In the genomic region with DNA sequence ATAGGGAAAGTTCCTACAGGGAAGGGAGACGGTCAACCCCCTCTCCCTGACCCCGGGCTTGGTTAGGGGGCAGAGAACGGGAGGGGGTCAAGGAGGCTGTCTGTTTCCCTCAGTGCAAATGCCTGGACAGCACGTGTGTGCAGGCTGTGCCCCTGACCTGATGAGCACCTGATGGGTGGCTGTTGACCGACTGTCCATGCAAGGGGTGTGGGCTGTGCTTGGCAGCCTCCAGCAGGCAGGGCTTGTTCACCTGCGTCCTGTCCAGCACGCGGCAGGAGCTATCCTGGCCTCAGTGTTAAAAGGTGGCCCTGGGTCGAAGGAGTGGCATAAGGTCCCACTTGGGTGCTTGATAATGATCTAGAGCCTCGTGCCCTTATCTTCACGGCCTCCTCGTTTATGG, we compare ENCODE assay signal across 14 cellular contexts.
"Had no signal": no experiment of that assay in that cellular context is flagged by ENCODE, and none has a peak within 500 bp of the region (broad histone marks: within the 10 kb centered on the region; RNA-seq: fewer than 3 reads in every experiment).

No MANE protein-coding gene starts in this region.

- ATAC-seq: activated CD8-positive, alpha-beta T cell treated with anti-CD3 and anti-CD28 coated beads, Interleukin-2, amount 10 ng/mL, durations not matched to agents 7 days and 5 days; activated T-cell treated with anti-CD3 and anti-CD28 coated beads, Interleukin-2, amount 50 U/mL, for 72 hours; psoas muscle; stimulated activated effector memory CD8-positive, alpha-beta T cell treated with anti-CD3 and anti-CD28 coated beads, Interleukin-12 subunit alpha, Interleukin-12 subunit beta, amount 100 ng/mL, for 72 hours had no signal

- H3K27me3 Mint-ChIP-seq: activated naive CD8-positive, alpha-beta T cell treated with anti-CD3 and anti-CD28 coated beads for 36 hours had no signal

- H3K36me3 ChIP-seq: thyroid gland had no signal

- H3K4me3 ChIP-seq: dorsolateral prefrontal cortex, psoas muscle, thyroid gland had no signal

- H3K4me3 Mint-ChIP-seq: activated CD4-positive, alpha-beta T cell treated with anti-CD3 and anti-CD28 coated beads, Interleukin-2, amount 10 ng/mL, durations not matched to agents 24 days and 14 days; activated CD8-positive, alpha-beta T cell treated with anti-CD3 and anti-CD28 coated beads, Interleukin-2, amount 10 ng/mL, durations not matched to agents 7 days and 5 days; activated naive CD8-positive, alpha-beta T cell treated with anti-CD3 and anti-CD28 coated beads for 36 hours; activated T-cell treated with anti-CD3 and anti-CD28 coated beads, Interleukin-2, amount 50 U/mL, for 72 hours; nephron progenitor cell; stimulated activated effector memory CD8-positive, alpha-beta T cell treated with anti-CD3 and anti-CD28 coated beads, Interleukin-12 subunit alpha, Interleukin-12 subunit beta, amount 100 ng/mL, for 72 hours; T-helper 2 cell treated with Interferon-gamma antibody and Interleukin-4, amounts not matched to agents 5 μg/mL and 100 μg/mL, for 36 hours had no signal

- H3K36me3 Mint-ChIP-seq: activated naive CD8-positive, alpha-beta T cell treated with anti-CD3 and anti-CD28 coated beads for 36 hours; stimulated activated effector memory CD8-positive, alpha-beta T cell treated with anti-CD3 and anti-CD28 coated beads, Interleukin-12 subunit alpha, Interleukin-12 subunit beta, amount 100 ng/mL, for 72 hours had no signal

- H3K9me3 ChIP-seq: psoas muscle, thyroid gland had no signal

- H3K27ac Mint-ChIP-seq: activated CD4-positive, alpha-beta T cell treated with anti-CD3 and anti-CD28 coated beads, Interleukin-2, amount 10 ng/mL, durations not matched to agents 24 days and 14 days; activated CD8-positive, alpha-beta T cell treated with anti-CD3 and anti-CD28 coated beads, Interleukin-2, amount 10 ng/mL, durations not matched to agents 7 days and 5 days; activated naive CD8-positive, alpha-beta T cell treated with anti-CD3 and anti-CD28 coated beads for 36 hours; activated T-cell treated with anti-CD3 and anti-CD28 coated beads, Interleukin-2, amount 50 U/mL, for 72 hours; stimulated activated effector memory CD8-positive, alpha-beta T cell treated with anti-CD3 and anti-CD28 coated beads, Interleukin-12 subunit alpha, Interleukin-12 subunit beta, amount 100 ng/mL, for 72 hours; T-helper 2 cell treated with Interferon-gamma antibody and Interleukin-4, amounts not matched to agents 5 μg/mL and 100 μg/mL, for 36 hours had no signal

- H3K27ac ChIP-seq: psoas muscle, thyroid gland had no signal

- H3K9me3 Mint-ChIP-seq: activated CD4-positive, alpha-beta T cell treated with anti-CD3 and anti-CD28 coated beads, Interleukin-2, amount 10 ng/mL, durations not matched to agents 24 days and 14 days; activated naive CD8-positive, alpha-beta T cell treated with anti-CD3 and anti-CD28 coated beads for 36 hours; activated T-cell treated with anti-CD3 and anti-CD28 coated beads, Interleukin-2, amount 50 U/mL, for 72 hours; nephron progenitor cell; stimulated activated effector memory CD8-positive, alpha-beta T cell treated with anti-CD3 and anti-CD28 coated beads, Interleukin-12 subunit alpha, Interleukin-12 subunit beta, amount 100 ng/mL, for 72 hours; T-helper 2 cell treated with Interferon-gamma antibody and Interleukin-4, amounts not matched to agents 5 μg/mL and 100 μg/mL, for 36 hours had no signal

- DNase-seq: activated CD4-positive, alpha-beta T cell treated with anti-CD3 and anti-CD28 coated beads, Interleukin-2, amount 10 ng/mL, durations not matched to agents 24 days and 14 days; activated CD4-positive, CD25-positive, alpha-beta regulatory T cell; activated CD8-positive, alpha-beta memory T cell treated with anti-CD3 and anti-CD28 coated beads, Interleukin-2, amount 50 U/mL, for 48 hours; activated CD8-positive, alpha-beta T cell treated with anti-CD3 and anti-CD28 coated beads, Interleukin-2, amount 10 ng/mL, durations not matched to agents 7 days and 5 days; activated gamma-delta T cell; activated naive CD8-positive, alpha-beta T cell treated with anti-CD3 and anti-CD28 coated beads for 36 hours; activated T-cell treated with anti-CD3 and anti-CD28 coated beads, Interleukin-2, amount 50 U/mL, for 72 hours; cerebellar nuclear complex; nephron progenitor cell had no signal

- H3K4me1 ChIP-seq: psoas muscle, thyroid gland had no signal

- H3K27me3 ChIP-seq: dorsolateral prefrontal cortex, thyroid gland had no signal

- H3K4me1 Mint-ChIP-seq: activated CD4-positive, alpha-beta T cell treated with anti-CD3 and anti-CD28 coated beads, Interleukin-2, amount 10 ng/mL, durations not matched to agents 24 days and 14 days; activated naive CD8-positive, alpha-beta T cell treated with anti-CD3 and anti-CD28 coated beads for 36 hours; stimulated activated effector memory CD8-positive, alpha-beta T cell treated with anti-CD3 and anti-CD28 coated beads, Interleukin-12 subunit alpha, Interleukin-12 subunit beta, amount 100 ng/mL, for 72 hours had no signal
